In genomic region chr6:157241411-157241979, GRCh38 we compare ENCODE assay signal across 1 cellular context.
TF ChIP-seq lines count a peak whose summit lies in the region.

No MANE protein-coding gene starts in this region.

TF ChIP-seq in GM23338, 12 proteins besides CTCF, POLR2A, EP300 and RAD21 (continued from another document):
- TF ChIP-seq, protein P1, sequence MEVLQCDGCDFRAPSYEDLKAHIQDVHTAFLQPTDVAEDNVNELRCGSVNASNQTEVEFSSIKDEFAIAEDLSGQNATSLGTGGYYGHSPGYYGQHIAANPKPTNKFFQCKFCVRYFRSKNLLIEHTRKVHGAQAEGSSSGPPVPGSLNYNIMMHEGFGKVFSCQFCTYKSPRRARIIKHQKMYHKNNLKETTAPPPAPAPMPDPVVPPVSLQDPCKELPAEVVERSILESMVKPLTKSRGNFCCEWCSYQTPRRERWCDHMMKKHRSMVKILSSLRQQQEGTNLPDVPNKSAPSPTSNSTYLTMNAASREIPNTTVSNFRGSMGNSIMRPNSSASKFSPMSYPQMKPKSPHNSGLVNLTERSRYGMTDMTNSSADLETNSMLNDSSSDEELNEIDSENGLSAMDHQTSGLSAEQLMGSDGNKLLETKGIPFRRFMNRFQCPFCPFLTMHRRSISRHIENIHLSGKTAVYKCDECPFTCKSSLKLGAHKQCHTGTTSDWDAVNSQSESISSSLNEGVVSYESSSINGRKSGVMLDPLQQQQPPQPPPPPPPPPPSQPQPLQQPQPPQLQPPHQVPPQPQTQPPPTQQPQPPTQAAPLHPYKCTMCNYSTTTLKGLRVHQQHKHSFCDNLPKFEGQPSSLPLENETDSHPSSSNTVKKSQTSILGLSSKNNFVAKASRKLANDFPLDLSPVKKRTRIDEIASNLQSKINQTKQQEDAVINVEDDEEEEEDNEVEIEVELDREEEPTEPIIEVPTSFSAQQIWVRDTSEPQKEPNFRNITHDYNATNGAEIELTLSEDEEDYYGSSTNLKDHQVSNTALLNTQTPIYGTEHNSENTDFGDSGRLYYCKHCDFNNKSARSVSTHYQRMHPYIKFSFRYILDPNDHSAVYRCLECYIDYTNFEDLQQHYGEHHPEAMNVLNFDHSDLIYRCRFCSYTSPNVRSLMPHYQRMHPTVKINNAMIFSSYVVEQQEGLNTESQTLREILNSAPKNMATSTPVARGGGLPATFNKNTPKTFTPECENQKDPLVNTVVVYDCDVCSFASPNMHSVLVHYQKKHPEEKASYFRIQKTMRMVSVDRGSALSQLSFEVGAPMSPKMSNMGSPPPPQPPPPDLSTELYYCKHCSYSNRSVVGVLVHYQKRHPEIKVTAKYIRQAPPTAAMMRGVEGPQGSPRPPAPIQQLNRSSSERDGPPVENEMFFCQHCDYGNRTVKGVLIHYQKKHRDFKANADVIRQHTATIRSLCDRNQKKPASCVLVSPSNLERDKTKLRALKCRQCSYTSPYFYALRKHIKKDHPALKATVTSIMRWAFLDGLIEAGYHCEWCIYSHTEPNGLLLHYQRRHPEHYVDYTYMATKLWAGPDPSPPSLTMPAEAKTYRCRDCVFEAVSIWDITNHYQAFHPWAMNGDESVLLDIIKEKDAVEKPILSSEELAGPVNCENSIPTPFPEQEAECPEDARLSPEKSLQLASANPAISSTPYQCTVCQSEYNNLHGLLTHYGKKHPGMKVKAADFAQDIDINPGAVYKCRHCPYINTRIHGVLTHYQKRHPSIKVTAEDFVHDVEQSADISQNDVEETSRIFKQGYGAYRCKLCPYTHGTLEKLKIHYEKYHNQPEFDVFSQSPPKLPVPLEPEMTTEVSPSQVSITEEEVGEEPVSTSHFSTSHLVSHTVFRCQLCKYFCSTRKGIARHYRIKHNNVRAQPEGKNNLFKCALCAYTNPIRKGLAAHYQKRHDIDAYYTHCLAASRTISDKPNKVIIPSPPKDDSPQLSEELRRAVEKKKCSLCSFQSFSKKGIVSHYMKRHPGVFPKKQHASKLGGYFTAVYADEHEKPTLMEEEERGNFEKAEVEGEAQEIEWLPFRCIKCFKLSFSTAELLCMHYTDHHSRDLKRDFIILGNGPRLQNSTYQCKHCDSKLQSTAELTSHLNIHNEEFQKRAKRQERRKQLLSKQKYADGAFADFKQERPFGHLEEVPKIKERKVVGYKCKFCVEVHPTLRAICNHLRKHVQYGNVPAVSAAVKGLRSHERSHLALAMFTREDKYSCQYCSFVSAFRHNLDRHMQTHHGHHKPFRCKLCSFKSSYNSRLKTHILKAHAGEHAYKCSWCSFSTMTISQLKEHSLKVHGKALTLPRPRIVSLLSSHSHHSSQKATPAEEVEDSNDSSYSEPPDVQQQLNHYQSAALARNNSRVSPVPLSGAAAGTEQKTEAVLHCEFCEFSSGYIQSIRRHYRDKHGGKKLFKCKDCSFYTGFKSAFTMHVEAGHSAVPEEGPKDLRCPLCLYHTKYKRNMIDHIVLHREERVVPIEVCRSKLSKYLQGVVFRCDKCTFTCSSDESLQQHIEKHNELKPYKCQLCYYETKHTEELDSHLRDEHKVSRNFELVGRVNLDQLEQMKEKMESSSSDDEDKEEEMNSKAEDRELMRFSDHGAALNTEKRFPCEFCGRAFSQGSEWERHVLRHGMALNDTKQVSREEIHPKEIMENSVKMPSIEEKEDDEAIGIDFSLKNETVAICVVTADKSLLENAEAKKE (CRISPR knock-in tag; IDR thresholded peaks at IDR 0.05), result no peak
